In genomic region chr20:59752704-59753460, GRCh38 we compare ENCODE assay signal across 10 cellular contexts.
DNase-seq lines count a peak whose midpoint lies in the region; ATAC-seq and TF ChIP-seq lines count a peak whose summit lies in the region.
"Had no signal": no experiment of that assay in that cellular context is flagged by ENCODE, and none has a peak within 500 bp of the region (broad histone marks: within the 10 kb centered on the region; RNA-seq: fewer than 3 reads in every experiment).

No MANE protein-coding gene starts in this region.

- H3K9me3 ChIP-seq in DOHH2 (ENCODE audit: control insufficient read depth, insufficient read depth, low read length) = no peaks in the 10 kb centered on the region

- no peaks in the 10 kb centered on the region for H3K27me3 ChIP-seq in DOHH2 (ENCODE audit: control insufficient read depth, low read length)
- no peaks in the 10 kb centered on the region for H3K27me3 ChIP-seq in dorsolateral prefrontal cortex

- no peak overlapping the region for H3K4me3 ChIP-seq in DOHH2 (ENCODE audit: low read length)
- peak overlapping the region in 5 of 59 donors; percentile 1 to 18 (median 13) for H3K4me3 ChIP-seq in dorsolateral prefrontal cortex

- no peaks in the 10 kb centered on the region for H3K36me3 ChIP-seq in DOHH2 (ENCODE audit: control insufficient read depth, low read length)

- peak; percentile 48 for ATAC-seq in GM19438 (IDR thresholded peaks at IDR 0.05; ENCODE audit: low read depth, unreplicated experiment)
- ATAC-seq in HG03095 (IDR thresholded peaks at IDR 0.05; ENCODE audit: unreplicated experiment) = peak; percentile 42
- no peak for ATAC-seq in HG03521 (IDR thresholded peaks at IDR 0.05; ENCODE audit: unreplicated experiment)

- no peaks in the 10 kb centered on the region for H3K79me2 ChIP-seq in DOHH2 (ENCODE audit: control insufficient read depth, low read length)

- DNase-seq in dorsolateral prefrontal cortex (peak in 5 of 10 donors; percentile 49 to 69 (median 53)), occipital lobe (lab: John Stamatoyannopoulos, UW) (no peak), H4 (ENCODE audit: low spot score) (no peak), NCI-H1092 (lab: John Stamatoyannopoulos, UW) (no peak)
- DNase-seq: CD8-positive, alpha-beta memory T cell; NCI-H2029 had no signal

- no peaks in the 10 kb centered on the region for H3K9me2 ChIP-seq in DOHH2 (replicated peaks; ENCODE audit: control insufficient read depth, low read length)

- peak overlapping the region; percentile 16; the same call in 1 of the 2 replicates for H3K4me2 ChIP-seq in DOHH2 (ENCODE audit: low read length)

- intact Hi-C loops in dorsolateral prefrontal cortex (cut with DNase I) = loop anchor here in 1 of 2 donors (5.0 kb wide), 1 partner anchor 176 kb away; no protein-coding TSS in a partner anchor

- no peaks in the 10 kb centered on the region for H4K20me1 ChIP-seq in DOHH2 (ENCODE audit: control insufficient read depth, insufficient read depth, low read depth, low read length)

- no peaks in the 10 kb centered on the region for H3F3A ChIP-seq in DOHH2 (ENCODE audit: control insufficient read depth, insufficient read depth)

- peaks cover 11% of the 10 kb centered on the region for H3K4me1 ChIP-seq in DOHH2 (ENCODE audit: control insufficient read depth, low read length)

- TF ChIP-seq CTCF in DOHH2 (IDR thresholded peaks at IDR 0.05; ENCODE audit: low read depth, low read length, poor library complexity, severe bottlenecking) (no peak), dorsolateral prefrontal cortex (IDR thresholded peaks at IDR 0.05 in 54 of 56, conservative IDR thresholded peaks at IDR 0.05 in 2 of 56; ENCODE audit: low read depth in 1 of 56, partially characterized antibody in 56 of 56) (no peak)

- H3K27ac ChIP-seq in DOHH2 (ENCODE audit: low read depth, low read length) = no peak overlapping the region
- peak overlapping the region in 52 of 59 donors; percentile 9 to 81 (median 62) for H3K27ac ChIP-seq in dorsolateral prefrontal cortex
